8 cellular contexts compared by ENCODE assay signal in genomic region chr2:135530313-135531230, GRCh38. TPM values are rescaled to one million over a fixed set of nuclear protein-coding genes. Genes with fewer than 3 reads are reported as not detected.
DNase-seq lines count a peak whose midpoint lies in the region; ATAC-seq, FAIRE-seq and TF ChIP-seq lines count a peak whose summit lies in the region.

Gene ZRANB3 (minus strand): TSS chr2:135531218.

- WGBS in small intestine, 3 donors: 0 to 1% (median 1%) methylated on average over 46 of the region's 46 CpGs

- H3K36me3 Mint-ChIP-seq in WTC11: peaks cover 10% of the 10 kb centered on the region

- TF ChIP-seq CTCF in WTC11 (IDR thresholded peaks at IDR 0.05): no peak
- TF ChIP-seq CTCF in bronchial epithelial cell (IDR thresholded peaks at IDR 0.05; ENCODE audit: insufficient read depth, low read length, severe bottlenecking): no peak

- peak within 1 kb of the TSS; percentile 78; the same call in 1 of the 2 replicates for H3K27ac Mint-ChIP-seq in WTC11

- ATAC-seq in GM19023 (IDR thresholded peaks at IDR 0.05; ENCODE audit: unreplicated experiment): peak; percentile 62
- peak; percentile 67 for ATAC-seq in HG03175 (IDR thresholded peaks at IDR 0.05; ENCODE audit: unreplicated experiment)
- peak; percentile 83 for ATAC-seq in WTC11

- FAIRE-seq in bronchial epithelial cell (lab: Jason Lieb, UNC) (no peak), small intestine (lab: Jason Lieb, UNC) (peak; percentile 10)

- no peaks in the 10 kb centered on the region for H3K36me3 ChIP-seq in bronchial epithelial cell (ENCODE audit: control insufficient read depth, insufficient read depth, low read length)
- H3K36me3 ChIP-seq in small intestine (ENCODE audit: control insufficient read depth in 2 of 2, insufficient read depth in 2 of 2, low read length in 2 of 2): no peaks in the 10 kb centered on the region

- H3K27me3 Mint-ChIP-seq in WTC11 (ENCODE audit: low read depth): no peaks in the 10 kb centered on the region

- H3K27ac ChIP-seq in small intestine (ENCODE audit: low read depth in 1 of 2, low read length in 1 of 2): peak within 1 kb of the TSS; percentile 42 to 95

- DNase-seq in AG08396 (ENCODE audit: low spot score) (peak; percentile 88), NCI-H2227 treated with DMSO at 0.1 percent for 48 hours (lab: John Stamatoyannopoulos, UW) (peak; percentile 100), WTC11 (ENCODE audit: low spot score) (peak; percentile 95), bronchial epithelial cell (ENCODE audit: low read depth) (peak; percentile 98), iPS-NIHi11 (ENCODE audit: low spot score) (peak; percentile 91), small intestine (peak; percentile 99)

- H3K9me3 ChIP-seq in small intestine (ENCODE audit: control insufficient read depth, low read depth): no peaks in the 10 kb centered on the region

- CTCF ChIA-PET in WTC11 (lab: Charles Lee): interaction anchor here (0.7 to 1.7 kb wide), 6 partner anchors 22 to 527 kb away, joined by 3 to 10 read pairs (median 4); no protein-coding TSS in a partner anchor

- peak within 1 kb of the TSS; percentile 95 for H3K4me3 ChIP-seq in bronchial epithelial cell (ENCODE audit: low read depth, low read length)
- peak within 1 kb of the TSS; percentile 81 to 84 for H3K4me3 ChIP-seq in small intestine (ENCODE audit: low read depth in 1 of 2, low read length in 2 of 2)

- H3K27me3 ChIP-seq in bronchial epithelial cell (ENCODE audit: control insufficient read depth, insufficient read depth, low read length) (no peaks in the 10 kb centered on the region), small intestine (ENCODE audit: control insufficient read depth in 2 of 2, insufficient read depth in 2 of 2, low read length in 2 of 2) (no peaks in the 10 kb centered on the region)

- peaks cover 27% of the 10 kb centered on the region for H3K4me1 Mint-ChIP-seq in WTC11

- peaks cover 0 to 2% of the 10 kb centered on the region in 2 donors for H3K4me1 ChIP-seq in small intestine (ENCODE audit: control insufficient read depth in 2 of 2, insufficient read depth in 1 of 2, low read depth in 1 of 2, low read length in 1 of 2)

- POLR2A ChIA-PET in WTC11 (lab: Charles Lee): interaction anchor here (0.8 kb wide), 2 partner anchors 13 to 68 kb away, joined by 3 read pairs; no protein-coding TSS in a partner anchor

- H3K9me3 Mint-ChIP-seq in WTC11: no peaks in the 10 kb centered on the region

- H3K4me3 Mint-ChIP-seq in WTC11: no peak within 1 kb of the TSS

TF ChIP-seq in WTC11, 78 proteins besides CTCF, POLR2A, EP300 and RAD21 (continues in another document):
- no peak for TF ChIP-seq SOX15 (CRISPR knock-in tag; IDR thresholded peaks at IDR 0.05)
- peak; percentile 71; the same call in 1 of the 2 replicates for TF ChIP-seq ARID4B (CRISPR knock-in tag; IDR thresholded peaks at IDR 0.05; ENCODE audit: borderline replicate concordance)
- TF ChIP-seq TCF7 (CRISPR knock-in tag; IDR thresholded peaks at IDR 0.05; ENCODE audit: low read depth): no peak
- TF ChIP-seq ZNF423 (CRISPR knock-in tag; IDR thresholded peaks at IDR 0.05): no peak
- peak; percentile 75; the same call in 1 of the 2 replicates for TF ChIP-seq CREM (CRISPR knock-in tag; IDR thresholded peaks at IDR 0.05)
- no peak for TF ChIP-seq RORB (CRISPR knock-in tag; IDR thresholded peaks at IDR 0.05)
- TF ChIP-seq, protein P1, sequence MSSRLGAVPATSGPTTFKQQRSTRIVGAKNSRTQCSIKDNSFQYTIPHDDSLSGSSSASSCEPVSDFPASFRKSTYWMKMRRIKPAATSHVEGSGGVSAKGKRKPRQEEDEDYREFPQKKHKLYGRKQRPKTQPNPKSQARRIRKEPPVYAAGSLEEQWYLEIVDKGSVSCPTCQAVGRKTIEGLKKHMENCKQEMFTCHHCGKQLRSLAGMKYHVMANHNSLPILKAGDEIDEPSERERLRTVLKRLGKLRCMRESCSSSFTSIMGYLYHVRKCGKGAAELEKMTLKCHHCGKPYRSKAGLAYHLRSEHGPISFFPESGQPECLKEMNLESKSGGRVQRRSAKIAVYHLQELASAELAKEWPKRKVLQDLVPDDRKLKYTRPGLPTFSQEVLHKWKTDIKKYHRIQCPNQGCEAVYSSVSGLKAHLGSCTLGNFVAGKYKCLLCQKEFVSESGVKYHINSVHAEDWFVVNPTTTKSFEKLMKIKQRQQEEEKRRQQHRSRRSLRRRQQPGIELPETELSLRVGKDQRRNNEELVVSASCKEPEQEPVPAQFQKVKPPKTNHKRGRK (CRISPR knock-in tag; IDR thresholded peaks at IDR 0.05; ENCODE audit: borderline replicate concordance): no peak
- TF ChIP-seq, protein P2, sequence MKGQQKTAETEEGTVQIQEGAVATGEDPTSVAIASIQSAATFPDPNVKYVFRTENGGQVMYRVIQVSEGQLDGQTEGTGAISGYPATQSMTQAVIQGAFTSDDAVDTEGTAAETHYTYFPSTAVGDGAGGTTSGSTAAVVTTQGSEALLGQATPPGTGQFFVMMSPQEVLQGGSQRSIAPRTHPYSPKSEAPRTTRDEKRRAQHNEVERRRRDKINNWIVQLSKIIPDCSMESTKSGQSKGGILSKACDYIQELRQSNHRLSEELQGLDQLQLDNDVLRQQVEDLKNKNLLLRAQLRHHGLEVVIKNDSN (CRISPR knock-in tag; IDR thresholded peaks at IDR 0.05): peak; percentile 32; the same call in 1 of the 2 replicates
- TF ChIP-seq, protein P3, sequence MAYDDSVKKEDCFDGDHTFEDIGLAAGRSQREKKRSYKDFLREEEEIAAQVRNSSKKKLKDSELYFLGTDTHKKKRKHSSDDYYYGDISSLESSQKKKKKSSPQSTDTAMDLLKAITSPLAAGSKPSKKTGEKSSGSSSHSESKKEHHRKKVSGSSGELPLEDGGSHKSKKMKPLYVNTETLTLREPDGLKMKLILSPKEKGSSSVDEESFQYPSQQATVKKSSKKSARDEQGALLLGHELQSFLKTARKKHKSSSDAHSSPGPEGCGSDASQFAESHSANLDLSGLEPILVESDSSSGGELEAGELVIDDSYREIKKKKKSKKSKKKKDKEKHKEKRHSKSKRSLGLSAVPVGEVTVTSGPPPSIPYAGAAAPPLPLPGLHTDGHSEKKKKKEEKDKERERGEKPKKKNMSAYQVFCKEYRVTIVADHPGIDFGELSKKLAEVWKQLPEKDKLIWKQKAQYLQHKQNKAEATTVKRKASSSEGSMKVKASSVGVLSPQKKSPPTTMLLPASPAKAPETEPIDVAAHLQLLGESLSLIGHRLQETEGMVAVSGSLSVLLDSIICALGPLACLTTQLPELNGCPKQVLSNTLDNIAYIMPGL (CRISPR knock-in tag; IDR thresholded peaks at IDR 0.05): no peak
- no peak for TF ChIP-seq ATF2 (CRISPR knock-in tag; IDR thresholded peaks at IDR 0.05; ENCODE audit: borderline replicate concordance, low read depth)

RNA-seq across cellular contexts. Expression of gene ZRANB3, which starts in this region (rescaled TPM):
- total RNA-seq in WTC11 (2021) (15.9 to 19.5 TPM (median 18.9 TPM) in 3 replicates), bronchial epithelial cell (2.8 and 5.5 TPM in 2 replicates)
- 1 to 10 TPM in 1 of 3 donors, under 1 TPM in 1, not detected in 1; 0.81 to 3.0 TPM for polyA plus RNA-seq in small intestine

Comparison
In these comparisons a context has a peak if more than half of its experiments do, and no peak if none do; other contexts are left out.
1. Peak in every context shown above with its lines: DNase-seq, ATAC-seq, H3K4me3 ChIP-seq and H3K27ac ChIP-seq.